Comparison of ENCODE assay signal across 24 cellular contexts in the genomic region with DNA sequence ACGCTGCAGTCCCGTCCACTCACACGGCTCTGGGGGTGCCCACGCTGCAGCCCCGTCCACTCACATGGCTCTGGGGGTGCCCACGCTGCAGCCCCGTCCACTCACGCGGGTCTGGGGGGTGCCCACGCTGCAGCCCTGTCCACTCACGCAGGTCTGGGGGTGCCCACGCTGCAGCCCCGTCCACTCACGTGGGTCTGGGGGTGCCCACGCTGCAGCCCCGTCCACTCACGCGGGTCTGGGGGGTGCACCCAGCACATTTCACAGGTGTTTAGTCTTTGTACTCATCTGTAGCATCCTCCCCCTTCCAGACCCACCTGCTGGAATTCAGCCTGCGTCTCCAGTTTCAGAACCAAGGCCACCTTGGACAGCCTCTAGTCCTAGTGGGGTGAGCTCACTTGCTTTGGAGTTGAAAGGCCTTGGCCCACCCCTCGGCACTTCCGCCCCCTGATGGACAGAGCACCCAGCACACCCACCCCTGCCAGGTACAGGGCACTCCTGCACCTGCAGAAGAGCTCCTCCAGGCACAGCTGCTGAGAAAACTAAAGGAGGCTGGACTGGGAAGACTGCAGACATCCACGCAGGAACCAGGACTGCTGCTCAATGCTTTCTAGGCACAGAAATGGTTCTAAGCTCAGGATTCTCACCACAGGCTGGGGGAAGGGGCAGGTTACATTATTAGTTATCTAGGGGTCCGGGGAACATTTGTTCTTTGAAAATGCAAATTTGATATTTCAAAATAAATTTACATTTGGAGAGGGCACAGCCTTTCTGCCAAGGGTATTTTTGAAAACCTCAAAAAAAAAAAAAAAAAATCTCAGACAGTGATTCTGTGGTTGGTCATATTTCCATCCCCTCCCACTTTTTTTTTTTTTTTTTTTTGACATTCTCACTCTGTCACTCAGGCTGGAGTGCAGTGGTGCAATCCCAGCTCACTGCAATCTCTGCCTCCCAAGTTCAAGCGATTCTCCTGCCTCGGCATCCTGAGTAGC.
DNase-seq lines count a peak whose midpoint lies in the region; ATAC-seq and TF ChIP-seq lines count a peak whose summit lies in the region.
"Had no signal": no experiment of that assay in that cellular context is flagged by ENCODE, and none has a peak within 500 bp of the region (broad histone marks: within the 10 kb centered on the region; RNA-seq: fewer than 3 reads in every experiment).

No MANE protein-coding gene starts in this region.

- no peak overlapping the region for H4K5ac ChIP-seq in H9 (ENCODE audit: insufficient read length, low read depth, low read length)

- no peak overlapping the region for H4K8ac ChIP-seq in H9 (replicated peaks; ENCODE audit: insufficient read length, low read depth, low read length)

- no peak overlapping the region for H4K91ac ChIP-seq in H9 (ENCODE audit: insufficient read length, low read depth, low read length)

- no peak overlapping the region for H2BK120ac ChIP-seq in H9 (ENCODE audit: low read depth, low read length, poor library complexity, severe bottlenecking)

- H3K4me1 Mint-ChIP-seq in CD14-positive monocyte: no peaks in the 10 kb centered on the region
- peaks cover 11 to 26% of the 10 kb centered on the region in 2 experiments for H3K4me1 Mint-ChIP-seq in H9
- peaks cover 26% of the 10 kb centered on the region for H3K4me1 Mint-ChIP-seq in nephron progenitor cell
- H3K4me1 Mint-ChIP-seq: activated naive CD4-positive, alpha-beta T cell treated with anti-CD3 and anti-CD28 coated beads, Interleukin-2, amount 50 U/mL, for 24 hours had no signal

- no peak overlapping the region for H3K18ac ChIP-seq in H9 (ENCODE audit: insufficient read length, low read depth, low read length)

- intact Hi-C loops in CD14-positive monocyte (cut with micrococcal nuclease): no loop called here

- no peak overlapping the region for H2AK5ac ChIP-seq in H9 (ENCODE audit: insufficient read length, low read length)

- H3K27ac Mint-ChIP-seq in CD14-positive monocyte (no peak overlapping the region), H9 (no peak overlapping the region), nephron progenitor cell (peak overlapping the region; percentile 78)
- H3K27ac Mint-ChIP-seq: activated naive CD4-positive, alpha-beta T cell treated with anti-CD3 and anti-CD28 coated beads, Interleukin-2, amount 50 U/mL, for 24 hours; CD8-positive, alpha-beta T cell; stimulated activated effector memory CD8-positive, alpha-beta T cell treated with anti-CD3 and anti-CD28 coated beads, Interleukin-12 subunit alpha, Interleukin-12 subunit beta, amount 100 ng/mL, for 72 hours had no signal

- no peaks in the 10 kb centered on the region for H3K9me3 Mint-ChIP-seq in CD14-positive monocyte
- no peaks in the 10 kb centered on the region for H3K9me3 Mint-ChIP-seq in H9
- H3K9me3 Mint-ChIP-seq in nephron progenitor cell: no peaks in the 10 kb centered on the region
- H3K9me3 Mint-ChIP-seq: activated naive CD4-positive, alpha-beta T cell treated with anti-CD3 and anti-CD28 coated beads, Interleukin-2, amount 50 U/mL, for 24 hours; CD8-positive, alpha-beta T cell; IgD-negative memory B cell; stimulated activated effector memory CD8-positive, alpha-beta T cell treated with anti-CD3 and anti-CD28 coated beads, Interleukin-12 subunit alpha, Interleukin-12 subunit beta, amount 100 ng/mL, for 72 hours had no signal

- H3K36me3 Mint-ChIP-seq in CD14-positive monocyte (no peaks in the 10 kb centered on the region), H9 (ENCODE audit: insufficient read depth in 1 of 3, low read depth in 3 of 3) (no peaks in the 10 kb centered on the region; a peak in 1 of 7 replicates), nephron progenitor cell (ENCODE audit: low read depth) (no peaks in the 10 kb centered on the region)
- H3K36me3 Mint-ChIP-seq: activated naive CD4-positive, alpha-beta T cell treated with anti-CD3 and anti-CD28 coated beads, Interleukin-2, amount 50 U/mL, for 24 hours; CD8-positive, alpha-beta T cell; IgD-negative memory B cell; stimulated activated effector memory CD8-positive, alpha-beta T cell treated with anti-CD3 and anti-CD28 coated beads, Interleukin-12 subunit alpha, Interleukin-12 subunit beta, amount 100 ng/mL, for 72 hours had no signal

- H2AFZ ChIP-seq in H9 (ENCODE audit: low read length): no peak overlapping the region

- H2BK12ac ChIP-seq in H9 (ENCODE audit: insufficient read length, low read depth, low read length): no peak overlapping the region

- H3K4ac ChIP-seq in H9 (ENCODE audit: low read depth, low read length): no peak overlapping the region

- H3K9ac ChIP-seq in H9 (ENCODE audit: extremely low read depth, insufficient read length, low read length): no peak overlapping the region

- no peaks in the 10 kb centered on the region for H3K79me2 ChIP-seq in H9 (ENCODE audit: insufficient read depth, low read length)

- ATAC-seq in RWPE2 (ENCODE audit: low read depth) (0 out of 3 replicates have a peak, but pooled peaks have one; percentile 10), HG03175 (IDR thresholded peaks at IDR 0.05; ENCODE audit: unreplicated experiment) (no peak), HG02678 (IDR thresholded peaks at IDR 0.05; ENCODE audit: unreplicated experiment) (no peak)
- ATAC-seq: CD8-positive, alpha-beta T cell; GM12878; mucosa of descending colon; stimulated activated effector memory CD8-positive, alpha-beta T cell treated with anti-CD3 and anti-CD28 coated beads, Interleukin-12 subunit alpha, Interleukin-12 subunit beta, amount 100 ng/mL, for 72 hours had no signal

- H3K4me3 Mint-ChIP-seq in CD14-positive monocyte: peak overlapping the region in 1 of 2 donors; percentile 50
- no peak overlapping the region for H3K4me3 Mint-ChIP-seq in H9
- no peak overlapping the region for H3K4me3 Mint-ChIP-seq in nephron progenitor cell
- H3K4me3 Mint-ChIP-seq: activated naive CD4-positive, alpha-beta T cell treated with anti-CD3 and anti-CD28 coated beads, Interleukin-2, amount 50 U/mL, for 24 hours; CD8-positive, alpha-beta T cell; IgD-negative memory B cell; stimulated activated effector memory CD8-positive, alpha-beta T cell treated with anti-CD3 and anti-CD28 coated beads, Interleukin-12 subunit alpha, Interleukin-12 subunit beta, amount 100 ng/mL, for 72 hours had no signal

- WGBS in H9 (ENCODE audit: extremely low coverage, insufficient read length, low lambda C conversion rate): no CpG with 5 or more reads among the region's 25 CpGs

- no peaks in the 10 kb centered on the region for H3K36me3 ChIP-seq in RWPE2 (ENCODE audit: low read depth)
- H3K36me3 ChIP-seq: MG63 had no signal

- H4K20me1 ChIP-seq in H9 (ENCODE audit: control insufficient read depth, insufficient read depth, insufficient read length): no peaks in the 10 kb centered on the region

- H3K4me1 ChIP-seq in H9 (ENCODE audit: insufficient read depth, low read length): no peaks in the 10 kb centered on the region
- peaks cover 8% of the 10 kb centered on the region for H3K4me1 ChIP-seq in RWPE2 (ENCODE audit: insufficient read depth, poor library complexity, severe bottlenecking)
- H3K4me1 ChIP-seq: testis had no signal

- no peak for TF ChIP-seq CTCF in CD14-positive monocyte (IDR thresholded peaks at IDR 0.05)
- TF ChIP-seq CTCF in H9 (conservative IDR thresholded peaks at IDR 0.05): peak; percentile 54
- no peak for TF ChIP-seq CTCF in RWPE2 (IDR thresholded peaks at IDR 0.05; ENCODE audit: poor library complexity, severe bottlenecking)
- no peak for TF ChIP-seq CTCF in nephron progenitor cell (IDR thresholded peaks at IDR 0.05)

- H3K27me3 ChIP-seq in H9 (ENCODE audit: insufficient read depth, low read length) (no peaks in the 10 kb centered on the region), RWPE2 (ENCODE audit: insufficient read depth, poor library complexity, severe bottlenecking) (no peaks in the 10 kb centered on the region)
- H3K27me3 ChIP-seq: MG63, testis had no signal

- H3K23ac ChIP-seq in H9 (ENCODE audit: insufficient read length, low read depth, low read length): no peak overlapping the region

- DNase-seq in CD14-positive monocyte (ENCODE audit: low spot score): peak; percentile 24
- peak; percentile 73 for DNase-seq in H9
- no peak for DNase-seq in RWPE2 (ENCODE audit: low spot score)
- no peak for DNase-seq in nephron progenitor cell
- DNase-seq in stimulated activated CD4-positive, alpha-beta T cell treated with anti-CD3 and anti-CD28 coated beads, Interleukin-15, amount 100 ng/mL, for 24 hours: no peak
- DNase-seq: activated CD4-positive, alpha-beta T cell treated with anti-CD3 and anti-CD28 coated beads for 4 hours; aorta; CD8-positive, alpha-beta T cell; cerebellar nuclear complex; DMS153; MG63; NCI-H1436; NCI-H774; OCI-M1; stimulated activated CD4-positive, alpha-beta T cell treated with anti-CD3 and anti-CD28 coated beads, Interleukin-1b, Interleukin-23, amount 100 ng/mL, for 48 hours; testis had no signal

- no peak overlapping the region for H2BK15ac ChIP-seq in H9 (ENCODE audit: low read depth, low read length)

- H2BK20ac ChIP-seq in H9 (ENCODE audit: low read depth, low read length, poor library complexity, severe bottlenecking): no peak overlapping the region

- H3K4me3 ChIP-seq in RWPE2 (ENCODE audit: severe bottlenecking): no peak overlapping the region
- H3K4me3 ChIP-seq: GM12878, MG63, mucosa of descending colon, testis had no signal

- H3K27ac ChIP-seq in H9 (ENCODE audit: insufficient read length, low read depth, low read length) (no peak overlapping the region), RWPE2 (ENCODE audit: poor library complexity, severe bottlenecking) (no peak overlapping the region)
- H3K27ac ChIP-seq: epithelial cell of prostate, testis had no signal

- no peaks in the 10 kb centered on the region for H3K79me1 ChIP-seq in H9 (ENCODE audit: insufficient read depth, low read depth, low read length, poor library complexity, severe bottlenecking)

- no peak overlapping the region; the same call in 1 of the 2 replicates for H3K14ac ChIP-seq in H9 (ENCODE audit: insufficient read depth, low read length)

- no peaks in the 10 kb centered on the region for H3K23me2 ChIP-seq in H9 (ENCODE audit: insufficient read length, low read depth, low read length, poor library complexity, severe bottlenecking)

- H3K27me3 Mint-ChIP-seq in CD14-positive monocyte (ENCODE audit: low read depth in 3 of 3) (peaks cover 4 to 9% (median 6%) of the 10 kb centered on the region in 3 donors), H9 (ENCODE audit: low read depth) (no peaks in the 10 kb centered on the region), nephron progenitor cell (ENCODE audit: low read depth, poor library complexity) (peaks cover 10% of the 10 kb centered on the region)
- H3K27me3 Mint-ChIP-seq: activated naive CD4-positive, alpha-beta T cell treated with anti-CD3 and anti-CD28 coated beads, Interleukin-2, amount 50 U/mL, for 24 hours had no signal

- H3K9me3 ChIP-seq in H9 (ENCODE audit: control insufficient read depth, low read depth, low read length) (no peaks in the 10 kb centered on the region), RWPE2 (ENCODE audit: severe bottlenecking) (no peaks in the 10 kb centered on the region)
- H3K9me3 ChIP-seq: MG63, mucosa of descending colon, testis had no signal

- no peak overlapping the region for H3K56ac ChIP-seq in H9 (ENCODE audit: insufficient read length, low read depth, low read length)

- no peak overlapping the region for H2BK5ac ChIP-seq in H9 (ENCODE audit: insufficient read length, low read length)

- no peak overlapping the region for H3T11ph ChIP-seq in H9 (ENCODE audit: low read length)

- H3K4me2 ChIP-seq in H9 (ENCODE audit: insufficient read depth, insufficient read length, low read length): no peak overlapping the region

Comparison
In these comparisons a context has a peak if more than half of its experiments do, and no peak if none do; other contexts are left out.
1. DNase-seq: peak in CD14-positive monocyte (single experiment) and H9 (single experiment); none in RWPE2 (single experiment), nephron progenitor cell (single experiment) and stimulated activated CD4-positive, alpha-beta T cell treated with anti-CD3 and anti-CD28 coated beads, Interleukin-15, amount 100 ng/mL, for 24 hours (single experiment).